ENCODE assay signal across 3 cellular contexts in genomic region chr15:59321000-59321689, GRCh38.
A peak's percentile ranks its signal among the peaks of the same experiment; 100 is the strongest.
TF ChIP-seq lines count a peak whose summit lies in the region.

No MANE protein-coding gene starts in this region.

TF ChIP-seq in SK-N-SH treated with all-trans-retinoic acid at 6 μM for 48 hours, 23 proteins besides CTCF, POLR2A, EP300 and RAD21:
- TF ChIP-seq ZFP30 (CRISPR knock-in tag; IDR thresholded peaks at IDR 0.05) (no peak), ARNTL (CRISPR knock-in tag; IDR thresholded peaks at IDR 0.05; ENCODE audit: borderline replicate concordance, low read depth) (no peak), PPARA (CRISPR knock-in tag; IDR thresholded peaks at IDR 0.05; ENCODE audit: borderline replicate concordance) (no peak), ESRRG (CRISPR knock-in tag; IDR thresholded peaks at IDR 0.05) (no peak), OSR1 (CRISPR knock-in tag; IDR thresholded peaks at IDR 0.05) (no peak), ZNF8 (CRISPR knock-in tag; IDR thresholded peaks at IDR 0.05) (peak; percentile 54; the same call in 1 of the 2 replicates), ZNF70 (CRISPR knock-in tag; IDR thresholded peaks at IDR 0.05) (no peak), POU6F1 (CRISPR knock-in tag; IDR thresholded peaks at IDR 0.05; ENCODE audit: borderline replicate concordance, low read depth) (no peak)

TF ChIP-seq in SK-N-SH, 30 proteins besides CTCF, POLR2A, EP300 and RAD21:
- TF ChIP-seq, protein P1, sequence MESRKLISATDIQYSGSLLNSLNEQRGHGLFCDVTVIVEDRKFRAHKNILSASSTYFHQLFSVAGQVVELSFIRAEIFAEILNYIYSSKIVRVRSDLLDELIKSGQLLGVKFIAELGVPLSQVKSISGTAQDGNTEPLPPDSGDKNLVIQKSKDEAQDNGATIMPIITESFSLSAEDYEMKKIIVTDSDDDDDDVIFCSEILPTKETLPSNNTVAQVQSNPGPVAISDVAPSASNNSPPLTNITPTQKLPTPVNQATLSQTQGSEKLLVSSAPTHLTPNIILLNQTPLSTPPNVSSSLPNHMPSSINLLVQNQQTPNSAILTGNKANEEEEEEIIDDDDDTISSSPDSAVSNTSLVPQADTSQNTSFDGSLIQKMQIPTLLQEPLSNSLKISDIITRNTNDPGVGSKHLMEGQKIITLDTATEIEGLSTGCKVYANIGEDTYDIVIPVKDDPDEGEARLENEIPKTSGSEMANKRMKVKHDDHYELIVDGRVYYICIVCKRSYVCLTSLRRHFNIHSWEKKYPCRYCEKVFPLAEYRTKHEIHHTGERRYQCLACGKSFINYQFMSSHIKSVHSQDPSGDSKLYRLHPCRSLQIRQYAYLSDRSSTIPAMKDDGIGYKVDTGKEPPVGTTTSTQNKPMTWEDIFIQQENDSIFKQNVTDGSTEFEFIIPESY (IDR thresholded peaks at IDR 0.05; ENCODE audit: borderline replicate concordance, low read depth) = no peak

TF ChIP-seq in GM12878, 131 proteins besides CTCF, POLR2A, EP300 and RAD21:
- TF ChIP-seq RFX5 (IDR thresholded peaks at IDR 0.05; ENCODE audit: low read depth, low read length) (no peak), ZNF217 (IDR thresholded peaks at IDR 0.05) (0 out of 2 replicates have a peak, but pooled peaks have one; percentile 58)
